Comparison of ENCODE assay signal across 8 cellular contexts in the genomic region with DNA sequence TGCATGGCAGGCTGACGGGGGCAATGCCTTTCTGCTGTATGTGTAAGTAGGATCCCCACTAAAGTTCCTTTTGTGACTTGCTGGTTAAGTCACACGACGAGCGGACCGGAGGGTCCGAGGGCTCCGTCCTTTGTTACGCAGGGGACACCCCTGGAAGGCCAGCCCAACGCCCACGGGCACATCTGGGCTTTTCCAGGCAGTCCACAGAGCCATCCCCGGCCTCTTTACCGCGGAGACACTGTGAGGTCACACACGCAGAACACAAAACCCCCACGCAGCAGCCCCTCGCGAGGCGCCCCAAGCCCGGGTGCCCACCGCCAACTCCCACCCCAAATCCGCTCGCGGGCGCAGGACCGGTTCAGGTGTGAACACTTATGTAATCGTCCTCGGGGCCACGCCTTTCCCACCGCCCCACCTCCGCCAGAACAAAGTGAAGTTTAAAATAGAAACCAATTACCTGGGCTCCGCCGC. TPM values are rescaled to one million over a fixed set of nuclear protein-coding genes. Genes with fewer than 3 reads are reported as not detected.
DNase-seq lines count a peak whose midpoint lies in the region; TF ChIP-seq lines count a peak whose summit lies in the region.

No MANE protein-coding gene starts in this region.

- H3K79me2 ChIP-seq in smooth muscle cell (ENCODE audit: low read depth): peaks cover 53% of the 10 kb centered on the region

- peak overlapping the region; percentile 92 for H3K4me2 ChIP-seq in smooth muscle cell

- H3K36me3 ChIP-seq in iPS-18a (ENCODE audit: control insufficient read depth, low read depth, low read length): no peaks in the 10 kb centered on the region
- H3K36me3 ChIP-seq in smooth muscle cell (ENCODE audit: low read depth): no peaks in the 10 kb centered on the region

- peak overlapping the region; percentile 63 for H3K9ac ChIP-seq in iPS-18a (ENCODE audit: low read length)
- H3K9ac ChIP-seq in smooth muscle cell (ENCODE audit: low read depth): peak overlapping the region; percentile 88

- peaks cover 23% of the 10 kb centered on the region for H3F3A ChIP-seq in smooth muscle cell (ENCODE audit: low read depth)

- no peaks in the 10 kb centered on the region for H3K9me3 ChIP-seq in iPS-18a (ENCODE audit: control insufficient read depth, low read depth, low read length)
- H3K9me3 ChIP-seq in smooth muscle cell (replicated peaks; ENCODE audit: low read depth): no peaks in the 10 kb centered on the region

- H3K4me3 ChIP-seq in astrocyte of the cerebellum (ENCODE audit: low read depth, low read length) (peak overlapping the region; percentile 83), iPS-18a (ENCODE audit: low read length) (peak overlapping the region; percentile 82), smooth muscle cell (peak overlapping the region; percentile 76)

- peaks cover 69% of the 10 kb centered on the region for H4K20me1 ChIP-seq in smooth muscle cell (ENCODE audit: low read depth)

- no peak overlapping the region for H3K27ac ChIP-seq in iPS-18a (ENCODE audit: low read length)
- H3K27ac ChIP-seq in smooth muscle cell (ENCODE audit: low read depth): peak overlapping the region; percentile 28

- WGBS in smooth muscle cell (ENCODE audit: low lambda C conversion rate): under 1% methylated on average over 28 of the region's 32 CpGs

- H3K27me3 ChIP-seq in iPS-18a (ENCODE audit: control insufficient read depth, insufficient read depth, low read length) (peaks cover 69% of the 10 kb centered on the region), smooth muscle cell (ENCODE audit: low read depth) (no peaks in the 10 kb centered on the region)

- DNase-seq in NCI-H345 (lab: John Stamatoyannopoulos, UW) (peak; percentile 47), NCI-H345 treated with DMSO at 0.1 percent for 48 hours (lab: John Stamatoyannopoulos, UW; ENCODE audit: unreplicated experiment) (no peak), OCI-M1 (lab: John Stamatoyannopoulos, UW) (peak; percentile 52), astrocyte of the cerebellum (ENCODE audit: low read depth) (no peak), smooth muscle cell (lab: John Stamatoyannopoulos, UW; ENCODE audit: unreplicated experiment) (peak; percentile 28), amniotic stem cell (lab: John Stamatoyannopoulos, UW) (no peak), midbrain (lab: John Stamatoyannopoulos, UW) (no peak)

- in situ Hi-C loops in astrocyte of the cerebellum (cut with HindIII; ENCODE audit: low sequenced_read_pairs): no loop called here

- H3K4me1 ChIP-seq in iPS-18a (ENCODE audit: control insufficient read depth, low read depth, low read length) (peaks cover 39% of the 10 kb centered on the region), smooth muscle cell (ENCODE audit: low read depth) (peaks cover 43% of the 10 kb centered on the region)

- H2AFZ ChIP-seq in smooth muscle cell (ENCODE audit: low read depth): peak overlapping the region; percentile 47

- TF ChIP-seq CTCF in astrocyte of the cerebellum (IDR thresholded peaks at IDR 0.05; ENCODE audit: low read depth, low read length, missing control alignments) (no peak), smooth muscle cell (IDR thresholded peaks at IDR 0.05; ENCODE audit: borderline replicate concordance, insufficient read depth, poor library complexity, severe bottlenecking) (no peak)

RNA-seq across cellular contexts. Expression of a gene that starts 4.3 kb away (rescaled TPM):
- total RNA-seq in smooth muscle cell: 24.2 and 32.3 TPM in 2 replicates
- polyA plus RNA-seq in smooth muscle cell: 14.1 and 15.6 TPM in 2 replicates

Comparison
In these comparisons a context has a peak if more than half of its experiments do, and no peak if none do; other contexts are left out.
1. DNase-seq: peak in NCI-H345 (single experiment), OCI-M1 (single experiment) and smooth muscle cell (single experiment); none in NCI-H345 treated with DMSO at 0.1 percent for 48 hours (single experiment), astrocyte of the cerebellum (single experiment), amniotic stem cell (single experiment) and midbrain (single experiment).
2. Peak in every context shown above with its lines, with median percentiles within 50 percentile points of each other: H3K4me3 ChIP-seq.